ENCODE assay signal across 7 cellular contexts in the genomic region with DNA sequence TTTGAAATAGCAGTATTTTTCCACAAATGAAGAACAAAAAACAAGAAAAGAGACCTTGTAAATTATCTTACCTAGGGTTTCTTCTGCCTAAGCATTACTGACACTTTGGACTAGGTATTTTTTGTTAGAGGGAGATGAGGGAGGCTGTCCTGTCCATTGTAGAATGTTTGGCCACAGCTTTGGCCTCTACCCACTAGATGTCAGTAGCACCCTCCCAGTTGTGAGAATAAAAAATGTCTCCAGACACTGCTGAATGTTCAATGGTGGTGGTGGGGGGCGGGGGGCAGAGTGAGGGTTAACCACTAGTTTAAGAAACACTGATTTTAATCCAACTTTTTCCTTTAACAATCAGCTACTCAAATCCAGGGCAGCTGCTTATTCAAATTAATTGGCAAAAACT. TPM values are rescaled to one million over a fixed set of nuclear protein-coding genes. Genes with fewer than 3 reads are reported as not detected.
DNase-seq lines count a peak whose midpoint lies in the region; ATAC-seq and TF ChIP-seq lines count a peak whose summit lies in the region.

No MANE protein-coding gene starts in this region.

- no peak overlapping the region for H4K91ac ChIP-seq in H9 (ENCODE audit: insufficient read length, low read depth, low read length)

- no peak overlapping the region for H3T11ph ChIP-seq in H9 (ENCODE audit: low read length)

- no peak for DNase-seq in H9
- DNase-seq in PC-3, result peak; percentile 47
- peak in 1 of 2 donors; percentile 50 for DNase-seq in foreskin fibroblast
- no peak for DNase-seq in stimulated activated naive CD8-positive, alpha-beta T cell treated with anti-CD3 and anti-CD28 coated beads, Interleukin-15, Interleukin-2, amounts not matched to agents 100 U/mL and 50 U/mL, for 24 hours
- DNase-seq in activated CD4-positive, alpha-beta T cell treated with anti-CD3 and anti-CD28 coated beads, Interleukin-2, amount 50 U/mL, for 48 hours, result no peak

- H3K27me3 ChIP-seq in H9 (ENCODE audit: insufficient read depth, low read length) (no peaks in the 10 kb centered on the region), PC-3 (ENCODE audit: low read length) (no peaks in the 10 kb centered on the region)

- H3K79me2 ChIP-seq in H9 (ENCODE audit: insufficient read depth, low read length) (peaks cover 2% of the 10 kb centered on the region; the same call in 1 of the 2 replicates), PC-3 (ENCODE audit: low read length) (0 out of 2 replicates have a peak, but pooled peaks cover 5% of the 10 kb centered on the region)

- H3K27me3 Mint-ChIP-seq in H9 (ENCODE audit: low read depth), result no peaks in the 10 kb centered on the region

- H2BK20ac ChIP-seq in H9 (ENCODE audit: low read depth, low read length, poor library complexity, severe bottlenecking), result no peak overlapping the region

- H3K14ac ChIP-seq in H9 (ENCODE audit: insufficient read depth, low read length), result no peak overlapping the region

- no peak overlapping the region for H4K8ac ChIP-seq in H9 (replicated peaks; ENCODE audit: insufficient read length, low read depth, low read length)

- no peaks in the 10 kb centered on the region for H3K4me1 ChIP-seq in H9 (ENCODE audit: insufficient read depth, low read length)
- H3K4me1 ChIP-seq in PC-3 (ENCODE audit: insufficient read depth, low read length), result no peaks in the 10 kb centered on the region

- H4K5ac ChIP-seq in H9 (ENCODE audit: insufficient read length, low read depth, low read length), result no peak overlapping the region

- H3K36me3 Mint-ChIP-seq in H9 (ENCODE audit: insufficient read depth in 1 of 3, low read depth in 3 of 3), result peaks cover 24 to 80% (median 59%) of the 10 kb centered on the region in 3 experiments

- H3F3A ChIP-seq in PC-3 (ENCODE audit: low read length, unreplicated experiment), result no peaks in the 10 kb centered on the region

- peaks cover 52% of the 10 kb centered on the region for H3K36me3 ChIP-seq in PC-3 (ENCODE audit: low read depth, low read length)

- no peak overlapping the region for H3K27ac ChIP-seq in H9 (ENCODE audit: insufficient read length, low read depth, low read length)
- H3K27ac ChIP-seq in PC-3 (ENCODE audit: low read length), result no peak overlapping the region

- H2BK5ac ChIP-seq in H9 (ENCODE audit: insufficient read length, low read length), result no peak overlapping the region

- H2AFZ ChIP-seq in H9 (ENCODE audit: low read length) (no peak overlapping the region), PC-3 (ENCODE audit: low read length) (no peak overlapping the region)

- no peak overlapping the region for H3K9ac ChIP-seq in H9 (ENCODE audit: extremely low read depth, insufficient read length, low read length)
- H3K9ac ChIP-seq in PC-3 (ENCODE audit: low read length), result no peak overlapping the region

- POLR2A ChIA-PET in PC-3 (lab: Charles Lee; ENCODE audit: unreplicated experiment), result no interaction called here

- no peak overlapping the region for H3K4ac ChIP-seq in H9 (ENCODE audit: low read depth, low read length)

- H2BK120ac ChIP-seq in H9 (ENCODE audit: low read depth, low read length, poor library complexity, severe bottlenecking), result no peak overlapping the region

- H3K23me2 ChIP-seq in H9 (ENCODE audit: insufficient read length, low read depth, low read length, poor library complexity, severe bottlenecking), result no peaks in the 10 kb centered on the region

- ATAC-seq in GM18498 (IDR thresholded peaks at IDR 0.05; ENCODE audit: unreplicated experiment), result peak; percentile 81
- ATAC-seq in PC-3, result peak; percentile 75
- ATAC-seq in stimulated activated naive CD8-positive, alpha-beta T cell treated with anti-CD3 and anti-CD28 coated beads, Interleukin-15, Interleukin-2, amounts not matched to agents 100 U/mL and 50 U/mL, for 24 hours, result peak; percentile 36
- no peak for ATAC-seq in activated CD4-positive, CD25-positive, alpha-beta regulatory T cell treated with anti-CD3 and anti-CD28 coated beads, Interleukin-2, amount 50 U/mL, for 24 hours

- H3K56ac ChIP-seq in H9 (ENCODE audit: insufficient read length, low read depth, low read length), result no peak overlapping the region

- peak; percentile 56 for TF ChIP-seq CTCF in H9 (conservative IDR thresholded peaks at IDR 0.05)
- TF ChIP-seq CTCF in PC-3 (conservative IDR thresholded peaks at IDR 0.05; ENCODE audit: low read depth, low read length), result peak; percentile 75
- TF ChIP-seq CTCF in foreskin fibroblast (IDR thresholded peaks at IDR 0.05; ENCODE audit: low read depth, low read length), result peak; percentile 64

- no peaks in the 10 kb centered on the region for H3K9me3 Mint-ChIP-seq in H9

- no peaks in the 10 kb centered on the region for H3K79me1 ChIP-seq in H9 (ENCODE audit: insufficient read depth, low read depth, low read length, poor library complexity, severe bottlenecking)

- H4K20me1 ChIP-seq in H9 (ENCODE audit: control insufficient read depth, insufficient read depth, insufficient read length), result no peaks in the 10 kb centered on the region
- H4K20me1 ChIP-seq in PC-3 (ENCODE audit: low read length), result no peaks in the 10 kb centered on the region

- CTCF ChIA-PET in PC-3 (lab: Charles Lee), result no interaction called here

- no peak overlapping the region for H3K4me3 Mint-ChIP-seq in H9

- no peak overlapping the region for H2BK12ac ChIP-seq in H9 (ENCODE audit: insufficient read length, low read depth, low read length)

- no peak overlapping the region for H2BK15ac ChIP-seq in H9 (ENCODE audit: low read depth, low read length)

- H3K18ac ChIP-seq in H9 (ENCODE audit: insufficient read length, low read depth, low read length), result no peak overlapping the region

- no TSS peak for BruUV-seq in PC-3 (replicated peaks; lab: Mats Ljungman, UMichigan)

- H3K9me3 ChIP-seq in H9 (ENCODE audit: control insufficient read depth, low read depth, low read length) (no peaks in the 10 kb centered on the region), PC-3 (ENCODE audit: low read length) (no peaks in the 10 kb centered on the region)

- no peaks in the 10 kb centered on the region for H3K4me1 Mint-ChIP-seq in H9

- H3K4me2 ChIP-seq in H9 (ENCODE audit: insufficient read depth, insufficient read length, low read length) (no peak overlapping the region), PC-3 (ENCODE audit: low read length) (no peak overlapping the region)

- intact Hi-C loops in PC-3 (cut with micrococcal nuclease), result loop anchor here (5.0 to 10.0 kb wide), 3 partner anchors 58 to 460 kb away; partner anchors contain the start of gene MMAA

- H3K27ac Mint-ChIP-seq in H9, result no peak overlapping the region

- no peak overlapping the region for H3K23ac ChIP-seq in H9 (ENCODE audit: insufficient read length, low read depth, low read length)

- H3K4me3 ChIP-seq in PC-3 (ENCODE audit: low read length) (no peak overlapping the region), foreskin fibroblast (ENCODE audit: low read depth in 1 of 2, low read length in 2 of 2) (no peak overlapping the region)

- WGBS in H9 (ENCODE audit: extremely low coverage, insufficient read length, low lambda C conversion rate), result no CpG with 5 or more reads among the region's 1 CpG

- no peaks in the 10 kb centered on the region for H3K9me2 ChIP-seq in PC-3 (replicated peaks; ENCODE audit: low read length)

- H2AK5ac ChIP-seq in H9 (ENCODE audit: insufficient read length, low read length), result no peak overlapping the region

RNA-seq across cellular contexts. Expression of gene OTUD4, which starts 25.8 kb away (rescaled TPM):
- total RNA-seq in H9 (2021), result 51.1 and 59.0 TPM in 2 replicates
- 13.6 and 20.6 TPM in 2 replicates for total RNA-seq in PC-3 (2014; rRNA removed)

RNA-seq across cellular contexts. Expression of gene ABCE1, which starts 56.5 kb away (rescaled TPM):
- total RNA-seq in H9 (2021) (112 TPM in 2 replicates), PC-3 (2014; rRNA removed) (131 and 153 TPM in 2 replicates)

RNA-seq across cellular contexts. Expression of gene ANAPC10, which starts 56.6 kb away (rescaled TPM):
- total RNA-seq in H9 (2021) (25.3 and 26.1 TPM in 2 replicates), PC-3 (2014; rRNA removed) (26.0 and 33.1 TPM in 2 replicates)

Comparison
In these comparisons a context has a peak if more than half of its experiments do, and no peak if none do; other contexts are left out.
1. ATAC-seq: peak in GM18498 (single experiment), PC-3 (single experiment) and stimulated activated naive CD8-positive, alpha-beta T cell treated with anti-CD3 and anti-CD28 coated beads, Interleukin-15, Interleukin-2, amounts not matched to agents 100 U/mL and 50 U/mL, for 24 hours (single experiment); none in activated CD4-positive, CD25-positive, alpha-beta regulatory T cell treated with anti-CD3 and anti-CD28 coated beads, Interleukin-2, amount 50 U/mL, for 24 hours (0 of 2).
2. Peak in every context shown above with its lines, with median percentiles within 50 percentile points of each other: CTCF ChIP-seq.